In the genomic region with DNA sequence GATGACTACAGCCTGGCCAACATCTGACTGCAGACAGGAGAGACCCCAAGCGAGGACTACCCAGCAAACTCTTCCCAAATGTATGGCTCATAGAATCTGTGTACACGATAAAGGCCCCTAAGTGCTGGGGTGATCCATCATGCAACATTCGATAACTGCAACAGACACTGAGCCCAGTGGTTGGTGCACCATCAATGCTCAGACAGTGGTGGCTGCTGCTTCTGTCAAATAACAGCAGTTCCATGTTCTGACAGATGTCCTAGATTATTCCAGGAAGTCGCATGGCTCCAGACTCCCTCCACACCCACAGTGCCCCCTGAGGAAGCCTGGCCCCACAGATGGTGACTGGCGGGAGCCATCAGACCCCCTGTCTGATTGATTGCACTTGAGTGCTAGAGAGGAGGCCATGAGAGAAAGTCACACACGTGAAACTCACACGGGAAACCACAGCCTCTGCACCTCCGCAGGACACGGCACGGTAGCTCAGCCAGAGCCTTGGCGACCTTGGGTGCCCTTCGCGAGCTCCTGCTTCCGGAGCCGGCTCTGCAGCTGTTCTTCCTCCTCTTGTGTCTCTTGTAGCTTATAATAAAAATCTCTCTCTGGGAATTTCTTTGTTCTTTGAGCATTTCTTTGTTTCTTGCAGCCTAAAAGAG, we compare ENCODE assay signal across 11 cellular contexts.
DNase-seq lines count a peak whose midpoint lies in the region; ATAC-seq and TF ChIP-seq lines count a peak whose summit lies in the region.
"Had no signal": no experiment of that assay in that cellular context is flagged by ENCODE, and none has a peak within 500 bp of the region (broad histone marks: within the 10 kb centered on the region; RNA-seq: fewer than 3 reads in every experiment).

No MANE protein-coding gene starts in this region.

- H3K4me1 Mint-ChIP-seq in T-helper 2 cell treated with Interferon-gamma antibody and Interleukin-4, amounts not matched to agents 5 μg/mL and 100 μg/mL, for 36 hours (ENCODE audit: low read depth): peaks cover 3% of the 10 kb centered on the region
- peaks cover 12 to 20% of the 10 kb centered on the region in 2 donors for H3K4me1 Mint-ChIP-seq in effector memory CD8-positive, alpha-beta T cell (ENCODE audit: low read depth in 2 of 2)

- no peak for TF ChIP-seq POLR2A in transverse colon (IDR thresholded peaks at IDR 0.05)
- TF ChIP-seq POLR2A in ovary (IDR thresholded peaks at IDR 0.05): no peak
- no peak for TF ChIP-seq POLR2A in vagina (IDR thresholded peaks at IDR 0.05)

- H3K4me3 ChIP-seq in transverse colon (no peak overlapping the region), ovary (no peak overlapping the region), vagina (no peak overlapping the region)

- no peaks in the 10 kb centered on the region for H3K27me3 Mint-ChIP-seq in T-helper 2 cell treated with Interferon-gamma antibody and Interleukin-4, amounts not matched to agents 5 μg/mL and 100 μg/mL, for 36 hours (ENCODE audit: low read depth)
- H3K27me3 Mint-ChIP-seq in effector memory CD8-positive, alpha-beta T cell: peaks cover 15 to 27% of the 10 kb centered on the region in 2 donors

- WGBS in transverse colon (ENCODE audit: low coverage in 1 of 2), 2 donors: 57% methylated on average over 15 of the region's 15 CpGs; no CpG with 5 or more reads in 1 of the 2 donors
- WGBS in ovary, 3 donors: 35 to 38% (median 36%) methylated on average over 15 of the region's 15 CpGs

- no peaks in the 10 kb centered on the region for H3K27me3 ChIP-seq in transverse colon
- H3K27me3 ChIP-seq in ovary: no peaks in the 10 kb centered on the region
- no peaks in the 10 kb centered on the region for H3K27me3 ChIP-seq in vagina

- DNase-seq in stimulated activated CD4-positive, alpha-beta T cell treated with anti-CD3 and anti-CD28 coated beads, Interleukin-15, amount 100 ng/mL, for 48 hours (ENCODE audit: low read depth in 2 of 2): peak; percentile 17 to 41
- DNase-seq in stimulated activated CD4-positive, alpha-beta T cell treated with anti-CD3 and anti-CD28 coated beads, Interleukin-4, amount 100 ng/mL, for 1 hour: no peak
- DNase-seq in T-helper 2 cell treated with Interferon-gamma antibody and Interleukin-4, amounts not matched to agents 5 μg/mL and 100 μg/mL, for 36 hours (ENCODE audit: low spot score): peak; percentile 7
- DNase-seq in effector memory CD8-positive, alpha-beta T cell: peak; percentile 26 to 39 (median 33)
- DNase-seq in transverse colon: peak; percentile 29
- no peak for DNase-seq in ovary
- no peak for DNase-seq in vagina (ENCODE audit: extremely low spot score in 2 of 2)
- no peak for DNase-seq in cortex of kidney (lab: John Stamatoyannopoulos, UW)
- DNase-seq: islet precursor cell, NCI-H187 had no signal

- H3K27ac ChIP-seq in transverse colon (no peak overlapping the region), ovary (no peak overlapping the region), vagina (no peak overlapping the region)
- H3K27ac ChIP-seq: HL-60 had no signal

- no peaks in the 10 kb centered on the region for H3K36me3 Mint-ChIP-seq in T-helper 2 cell treated with Interferon-gamma antibody and Interleukin-4, amounts not matched to agents 5 μg/mL and 100 μg/mL, for 36 hours (ENCODE audit: low read depth)
- H3K36me3 Mint-ChIP-seq in effector memory CD8-positive, alpha-beta T cell (ENCODE audit: insufficient read depth): no peaks in the 10 kb centered on the region

- in situ Hi-C loops in transverse colon (cut with MboI; ENCODE audit: low pct_ligation_motif_present in 1 of 4, low pct_unique_long_range_greater_than_20kb in 1 of 4, low sequenced_read_pairs in 3 of 4): no loop called here

- no peaks in the 10 kb centered on the region for H3K9me3 Mint-ChIP-seq in T-helper 2 cell treated with Interferon-gamma antibody and Interleukin-4, amounts not matched to agents 5 μg/mL and 100 μg/mL, for 36 hours
- H3K9me3 Mint-ChIP-seq in effector memory CD8-positive, alpha-beta T cell: no peaks in the 10 kb centered on the region

- H3K36me3 ChIP-seq in transverse colon (no peaks in the 10 kb centered on the region), ovary (no peaks in the 10 kb centered on the region), vagina (no peaks in the 10 kb centered on the region)

- no peak for TF ChIP-seq EP300 in transverse colon (IDR thresholded peaks at IDR 0.05; ENCODE audit: low read depth)
- no peak for TF ChIP-seq EP300 in ovary (IDR thresholded peaks at IDR 0.05)

- intact Hi-C loops in transverse colon (cut with DNase I; ENCODE audit: low total_unique reads): no loop called here
- intact Hi-C loops in ovary (cut with DNase I): no loop called here
- intact Hi-C loops in vagina (cut with DNase I): no loop called here

- TF ChIP-seq CTCF in transverse colon (IDR thresholded peaks at IDR 0.05) (no peak), ovary (IDR thresholded peaks at IDR 0.05) (no peak), vagina (IDR thresholded peaks at IDR 0.05) (no peak)

- H3K4me1 ChIP-seq in transverse colon (no peaks in the 10 kb centered on the region), ovary (ENCODE audit: insufficient read depth) (no peaks in the 10 kb centered on the region), vagina (no peaks in the 10 kb centered on the region)

- peak; percentile 98 for ATAC-seq in effector memory CD8-positive, alpha-beta T cell (replicated peaks)

- no peak overlapping the region for H3K27ac Mint-ChIP-seq in T-helper 2 cell treated with Interferon-gamma antibody and Interleukin-4, amounts not matched to agents 5 μg/mL and 100 μg/mL, for 36 hours
- H3K27ac Mint-ChIP-seq in effector memory CD8-positive, alpha-beta T cell: no peak overlapping the region

- no peak overlapping the region for H3K4me3 Mint-ChIP-seq in T-helper 2 cell treated with Interferon-gamma antibody and Interleukin-4, amounts not matched to agents 5 μg/mL and 100 μg/mL, for 36 hours
- peak overlapping the region; percentile 31 to 43 for H3K4me3 Mint-ChIP-seq in effector memory CD8-positive, alpha-beta T cell

- H3K9me3 ChIP-seq in transverse colon (no peaks in the 10 kb centered on the region), ovary (no peaks in the 10 kb centered on the region), vagina (no peaks in the 10 kb centered on the region)

Comparison
In these comparisons a context has a peak if more than half of its experiments do, and no peak if none do; other contexts are left out.
1. DNase-seq: peak in stimulated activated CD4-positive, alpha-beta T cell treated with anti-CD3 and anti-CD28 coated beads, Interleukin-15, amount 100 ng/mL, for 48 hours (2 of 2), T-helper 2 cell treated with Interferon-gamma antibody and Interleukin-4, amounts not matched to agents 5 μg/mL and 100 μg/mL, for 36 hours (single experiment), effector memory CD8-positive, alpha-beta T cell (3 of 3) and transverse colon (single experiment); none in stimulated activated CD4-positive, alpha-beta T cell treated with anti-CD3 and anti-CD28 coated beads, Interleukin-4, amount 100 ng/mL, for 1 hour (single experiment), ovary (0 of 5), vagina (0 of 2) and cortex of kidney (single experiment).